9 cellular contexts compared by ENCODE assay signal in genomic region chr2:48601349-48601748, GRCh38. TPM values are rescaled to one million over a fixed set of nuclear protein-coding genes. Genes with fewer than 3 reads are reported as not detected.
A peak's percentile ranks its signal among the peaks of the same experiment; 100 is the strongest.
DNase-seq lines count a peak whose midpoint lies in the region; ATAC-seq and TF ChIP-seq lines count a peak whose summit lies in the region.
"Had no signal": no experiment of that assay in that cellular context is flagged by ENCODE, and none has a peak within 500 bp of the region (broad histone marks: within the 10 kb centered on the region; RNA-seq: fewer than 3 reads in every experiment).

No MANE protein-coding gene starts in this region.

- peaks cover 10% of the 10 kb centered on the region for H3K36me3 ChIP-seq in lower lobe of right lung

- H3K27ac ChIP-seq in lower lobe of right lung: no peak overlapping the region

- H3K27me3 ChIP-seq in lower lobe of right lung (ENCODE audit: low read depth): no peaks in the 10 kb centered on the region

- no peak overlapping the region for H3K4me3 ChIP-seq in lower lobe of right lung

- no peaks in the 10 kb centered on the region for H3K36me3 Mint-ChIP-seq in activated naive CD4-positive, alpha-beta T cell treated with anti-CD3 and anti-CD28 coated beads for 36 hours (ENCODE audit: low read depth)
- H3K36me3 Mint-ChIP-seq: activated naive CD4-positive, alpha-beta T cell treated with anti-CD3 and anti-CD28 coated beads, Interleukin-2, amount 50 U/mL, for 72 hours had no signal

- H3K9me3 ChIP-seq in lower lobe of right lung: no peaks in the 10 kb centered on the region

- CTCF ChIA-PET in activated naive CD4-positive, alpha-beta T cell treated with anti-CD3 and anti-CD28 coated beads for 36 hours (lab: Charles Lee): no interaction called here

- peak; percentile 74 to 85 for ATAC-seq in lower lobe of right lung
- no peak for ATAC-seq in HG03135 (IDR thresholded peaks at IDR 0.05; ENCODE audit: unreplicated experiment)
- ATAC-seq in HG03108 (IDR thresholded peaks at IDR 0.05; ENCODE audit: unreplicated experiment): no peak
- ATAC-seq in omental fat pad (ENCODE audit: low FRiP score): no peak

- intact Hi-C loops in activated naive CD4-positive, alpha-beta T cell treated with anti-CD3 and anti-CD28 coated beads for 36 hours (cut with micrococcal nuclease): loop anchor here (1.0 to 10.0 kb wide), 4 partner anchors 153 to 1891 kb away; partner anchors contain the start of gene LHCGR
- intact Hi-C loops in lower lobe of right lung (cut with DNase I): no loop called here

- peak; percentile 27 for DNase-seq in activated naive CD4-positive, alpha-beta T cell treated with anti-CD3 and anti-CD28 coated beads for 36 hours
- no peak for DNase-seq in activated naive CD4-positive, alpha-beta T cell treated with Interleukin-2 at 50 U/mL for 16 hours
- DNase-seq in Kasumi-1 (lab: John Stamatoyannopoulos, UW) (peak; percentile 60 to 74), amniotic epithelial cell (ENCODE audit: low read depth) (peak; percentile 29), lower lobe of right lung (no peak), omental fat pad (ENCODE audit: low spot score) (no peak)

- H3K4me1 Mint-ChIP-seq in activated naive CD4-positive, alpha-beta T cell treated with anti-CD3 and anti-CD28 coated beads for 36 hours (ENCODE audit: low read depth): no peaks in the 10 kb centered on the region

- H3K4me3 Mint-ChIP-seq in activated naive CD4-positive, alpha-beta T cell treated with anti-CD3 and anti-CD28 coated beads for 36 hours: no peak overlapping the region

- TF ChIP-seq CTCF in lower lobe of right lung (IDR thresholded peaks at IDR 0.05) (peak; percentile 31), omental fat pad (IDR thresholded peaks at IDR 0.05) (no peak)

- no peaks in the 10 kb centered on the region for H3K4me1 ChIP-seq in lower lobe of right lung

- no peaks in the 10 kb centered on the region for H3K9me3 Mint-ChIP-seq in activated naive CD4-positive, alpha-beta T cell treated with anti-CD3 and anti-CD28 coated beads for 36 hours
- H3K9me3 Mint-ChIP-seq: activated naive CD4-positive, alpha-beta T cell treated with anti-CD3 and anti-CD28 coated beads, Interleukin-2, amount 50 U/mL, for 72 hours had no signal

- peaks cover 4% of the 10 kb centered on the region for H3K27me3 Mint-ChIP-seq in activated naive CD4-positive, alpha-beta T cell treated with anti-CD3 and anti-CD28 coated beads for 36 hours (ENCODE audit: low read depth)

- no peak overlapping the region for H3K27ac Mint-ChIP-seq in activated naive CD4-positive, alpha-beta T cell treated with anti-CD3 and anti-CD28 coated beads for 36 hours
- H3K27ac Mint-ChIP-seq: activated naive CD4-positive, alpha-beta T cell treated with anti-CD3 and anti-CD28 coated beads, Interleukin-2, amount 50 U/mL, for 72 hours had no signal

RNA-seq across cellular contexts. Expression of gene GTF2A1L, which starts 16.3 kb away (rescaled TPM):
- not detected for total RNA-seq in activated naive CD4-positive, alpha-beta T cell treated with anti-CD3 and anti-CD28 coated beads for 36 hours
- not detected for total RNA-seq in lower lobe of right lung
- 1 to 10 TPM in 2 of 4 donors, not detected in 2; 1.1 to 2.4 TPM for total RNA-seq in omental fat pad
- total RNA-seq: activated naive CD4-positive, alpha-beta T cell treated with anti-CD3 and anti-CD28 coated beads, Interleukin-2, amount 50 U/mL, for 72 hours had no signal

Comparison
In these comparisons a context has a peak if more than half of its experiments do, and no peak if none do; other contexts are left out.
1. DNase-seq: peak in activated naive CD4-positive, alpha-beta T cell treated with anti-CD3 and anti-CD28 coated beads for 36 hours (single experiment), Kasumi-1 (2 of 2) and amniotic epithelial cell (single experiment); none in activated naive CD4-positive, alpha-beta T cell treated with Interleukin-2 at 50 U/mL for 16 hours (single experiment), lower lobe of right lung (single experiment) and omental fat pad (single experiment).
2. ATAC-seq: peak in lower lobe of right lung (2 of 2); none in HG03135 (single experiment), HG03108 (single experiment) and omental fat pad (single experiment).